ENCODE assay signal across 9 cellular contexts in genomic region chr14:91870001-91870400, GRCh38. TPM values are rescaled to one million over a fixed set of nuclear protein-coding genes. Genes with fewer than 3 reads are reported as not detected.
A peak's percentile ranks its signal among the peaks of the same experiment; 100 is the strongest.
DNase-seq lines count a peak whose midpoint lies in the region; ATAC-seq and TF ChIP-seq lines count a peak whose summit lies in the region.
"Had no signal": no experiment of that assay in that cellular context is flagged by ENCODE, and none has a peak within 500 bp of the region (broad histone marks: within the 10 kb centered on the region; RNA-seq: fewer than 3 reads in every experiment).

No MANE protein-coding gene starts in this region.

- H3K4me1 ChIP-seq in hepatocyte (ENCODE audit: insufficient read depth): peaks cover 4% of the 10 kb centered on the region

- no peaks in the 10 kb centered on the region for H3K9me2 ChIP-seq in hepatocyte (replicated peaks; ENCODE audit: insufficient read depth)

- no peaks in the 10 kb centered on the region for H3K9me3 ChIP-seq in KOPT-K1 (ENCODE audit: insufficient read depth, low read length, poor library complexity, severe bottlenecking)
- H3K9me3 ChIP-seq in hepatocyte (ENCODE audit: low read depth): no peaks in the 10 kb centered on the region

- H2AFZ ChIP-seq in hepatocyte: no peak overlapping the region

- H3K27ac ChIP-seq in KOPT-K1 (ENCODE audit: low read depth, low read length, poor library complexity, severe bottlenecking): peak overlapping the region; percentile 95
- H3K27ac ChIP-seq in hepatocyte: no peak overlapping the region

- no peaks in the 10 kb centered on the region for H3K36me3 ChIP-seq in KOPT-K1 (ENCODE audit: insufficient read depth, low read length)
- no peaks in the 10 kb centered on the region for H3K36me3 ChIP-seq in hepatocyte (replicated peaks; ENCODE audit: insufficient read depth, low read depth)

- 76% methylated on average over 16 of the region's 16 CpGs for WGBS in hepatocyte (ENCODE audit: low lambda C conversion rate, missing lambda C conversion rate)

- H3K4me3 Mint-ChIP-seq in stimulated activated memory B cell treated with anti-CD40 and anti-IgM and Interleukin-4, amounts not matched to agents 10 μg/mL and 1 μg/mL and 100 μg/mL, for 72 hours: no peak overlapping the region

- H4K20me1 ChIP-seq in hepatocyte (ENCODE audit: insufficient read depth, poor library complexity, severe bottlenecking): no peaks in the 10 kb centered on the region

- no peaks in the 10 kb centered on the region for H3K27me3 ChIP-seq in hepatocyte

- DNase-seq in activated T-cell treated with anti-CD3 and anti-CD28 coated beads for 4 hours: peak; percentile 43
- no peak for DNase-seq in hepatocyte (ENCODE audit: low spot score)
- DNase-seq in NCI-H1436 (lab: John Stamatoyannopoulos, UW): no peak
- DNase-seq in inferior parietal cortex (ENCODE audit: extremely low spot score): no peak
- DNase-seq in mesenteric fat pad (ENCODE audit: low spot score): no peak
- DNase-seq: heart right ventricle had no signal

- ATAC-seq in stimulated activated memory B cell treated with anti-CD40 and anti-IgM and Interleukin-4, amounts not matched to agents 10 μg/mL and 1 μg/mL and 100 μg/mL, for 72 hours: no peak
- ATAC-seq in HG02981 (IDR thresholded peaks at IDR 0.05; ENCODE audit: unreplicated experiment): no peak
- ATAC-seq: heart right ventricle had no signal

- H3K4me2 ChIP-seq in hepatocyte: peak overlapping the region; percentile 1

- H3K79me2 ChIP-seq in hepatocyte: no peaks in the 10 kb centered on the region

- H3K36me3 Mint-ChIP-seq in stimulated activated memory B cell treated with anti-CD40 and anti-IgM and Interleukin-4, amounts not matched to agents 10 μg/mL and 1 μg/mL and 100 μg/mL, for 72 hours: no peaks in the 10 kb centered on the region

- no peak for TF ChIP-seq CTCF in hepatocyte (IDR thresholded peaks at IDR 0.05; ENCODE audit: poor library complexity)

- no peak overlapping the region for H3K4me3 ChIP-seq in hepatocyte
- H3K4me3 ChIP-seq: heart right ventricle had no signal

- no peaks in the 10 kb centered on the region for H3K9me3 Mint-ChIP-seq in stimulated activated memory B cell treated with anti-CD40 and anti-IgM and Interleukin-4, amounts not matched to agents 10 μg/mL and 1 μg/mL and 100 μg/mL, for 72 hours

- H3K27ac Mint-ChIP-seq in stimulated activated memory B cell treated with anti-CD40 and anti-IgM and Interleukin-4, amounts not matched to agents 10 μg/mL and 1 μg/mL and 100 μg/mL, for 72 hours: peak overlapping the region; percentile 4

- H3K27me3 Mint-ChIP-seq in stimulated activated memory B cell treated with anti-CD40 and anti-IgM and Interleukin-4, amounts not matched to agents 10 μg/mL and 1 μg/mL and 100 μg/mL, for 72 hours: no peaks in the 10 kb centered on the region

- peaks cover 58% of the 10 kb centered on the region for H3K4me1 Mint-ChIP-seq in stimulated activated memory B cell treated with anti-CD40 and anti-IgM and Interleukin-4, amounts not matched to agents 10 μg/mL and 1 μg/mL and 100 μg/mL, for 72 hours

RNA-seq across cellular contexts. Expression of gene TC2N, which starts 2.7 kb away (rescaled TPM):
- total RNA-seq in hepatocyte (72.6 and 77.2 TPM in 2 replicates), mesenteric fat pad (19.0 TPM)
- 19.1 and 22.0 TPM in 2 replicates for polyA plus RNA-seq in hepatocyte
